In the genomic region with DNA sequence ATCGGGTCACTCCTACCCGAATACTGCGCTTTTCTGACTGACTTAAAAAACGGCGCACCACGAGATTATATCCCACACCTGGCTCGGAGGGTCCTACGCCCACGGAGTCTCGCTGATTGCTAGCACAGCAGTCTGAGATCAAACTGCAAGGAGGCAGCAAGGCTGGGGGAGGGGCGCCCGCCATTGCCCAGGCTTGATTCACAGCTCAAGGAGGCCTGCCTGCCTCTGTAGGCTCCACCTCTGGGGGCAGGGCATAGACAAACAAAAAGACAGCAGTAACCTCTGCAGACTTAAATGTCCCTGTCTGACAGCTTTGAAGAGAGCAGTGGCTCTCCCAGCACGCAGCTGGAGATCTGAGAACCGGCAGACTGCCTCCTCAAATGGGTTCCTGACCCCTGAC, we compare ENCODE assay signal across 8 cellular contexts. TPM values are rescaled to one million over a fixed set of nuclear protein-coding genes. Genes with fewer than 3 reads are reported as not detected.
"Had no signal": no experiment of that assay in that cellular context is flagged by ENCODE, and none has a peak within 500 bp of the region (broad histone marks: within the 10 kb centered on the region; RNA-seq: fewer than 3 reads in every experiment).

No MANE protein-coding gene starts in this region.

RNA-seq across cellular contexts. Expression of a gene that starts 28.5 kb away (rescaled TPM):
- total RNA-seq: OCI-LY7, PC-3, Peyer's patch, Right ventricle myocardium inferior, Right ventricle myocardium superior, RPMI7951, SJCRH30, SK-MEL-5 had no signal
